In genomic region chr3:72597756-72598195, GRCh38 we compare ENCODE assay signal across 1 cellular context.
TF ChIP-seq lines count a peak whose summit lies in the region.

No MANE protein-coding gene starts in this region.

TF ChIP-seq in WTC11, 78 proteins besides CTCF, POLR2A, EP300 and RAD21 (continued from another document):
- TF ChIP-seq, protein P1, sequence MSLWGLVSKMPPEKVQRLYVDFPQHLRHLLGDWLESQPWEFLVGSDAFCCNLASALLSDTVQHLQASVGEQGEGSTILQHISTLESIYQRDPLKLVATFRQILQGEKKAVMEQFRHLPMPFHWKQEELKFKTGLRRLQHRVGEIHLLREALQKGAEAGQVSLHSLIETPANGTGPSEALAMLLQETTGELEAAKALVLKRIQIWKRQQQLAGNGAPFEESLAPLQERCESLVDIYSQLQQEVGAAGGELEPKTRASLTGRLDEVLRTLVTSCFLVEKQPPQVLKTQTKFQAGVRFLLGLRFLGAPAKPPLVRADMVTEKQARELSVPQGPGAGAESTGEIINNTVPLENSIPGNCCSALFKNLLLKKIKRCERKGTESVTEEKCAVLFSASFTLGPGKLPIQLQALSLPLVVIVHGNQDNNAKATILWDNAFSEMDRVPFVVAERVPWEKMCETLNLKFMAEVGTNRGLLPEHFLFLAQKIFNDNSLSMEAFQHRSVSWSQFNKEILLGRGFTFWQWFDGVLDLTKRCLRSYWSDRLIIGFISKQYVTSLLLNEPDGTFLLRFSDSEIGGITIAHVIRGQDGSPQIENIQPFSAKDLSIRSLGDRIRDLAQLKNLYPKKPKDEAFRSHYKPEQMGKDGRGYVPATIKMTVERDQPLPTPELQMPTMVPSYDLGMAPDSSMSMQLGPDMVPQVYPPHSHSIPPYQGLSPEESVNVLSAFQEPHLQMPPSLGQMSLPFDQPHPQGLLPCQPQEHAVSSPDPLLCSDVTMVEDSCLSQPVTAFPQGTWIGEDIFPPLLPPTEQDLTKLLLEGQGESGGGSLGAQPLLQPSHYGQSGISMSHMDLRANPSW (CRISPR knock-in tag; conservative IDR thresholded peaks at IDR 0.05; ENCODE audit: low read depth) = no peak
- TF ChIP-seq ESRRA (CRISPR knock-in tag; IDR thresholded peaks at IDR 0.05; ENCODE audit: borderline replicate concordance) (no peak), CBFB (CRISPR knock-in tag; IDR thresholded peaks at IDR 0.05; ENCODE audit: low read depth) (no peak), KAT7 (CRISPR knock-in tag; IDR thresholded peaks at IDR 0.05; ENCODE audit: borderline replicate concordance) (no peak), ZNF263 (CRISPR knock-in tag; IDR thresholded peaks at IDR 0.05; ENCODE audit: low read depth) (no peak), ETV6 (CRISPR knock-in tag; IDR thresholded peaks at IDR 0.05) (no peak), GABPB1 (CRISPR knock-in tag; IDR thresholded peaks at IDR 0.05) (no peak), EMX1 (CRISPR knock-in tag; IDR thresholded peaks at IDR 0.05) (no peak), GRHL2 (CRISPR knock-in tag; IDR thresholded peaks at IDR 0.05; ENCODE audit: insufficient replicate concordance, severe bottlenecking) (no peak), RELA (CRISPR knock-in tag; IDR thresholded peaks at IDR 0.05; ENCODE audit: borderline replicate concordance) (no peak), ZNF317 (CRISPR knock-in tag; IDR thresholded peaks at IDR 0.05; ENCODE audit: borderline replicate concordance, low read depth) (no peak)
- TF ChIP-seq, protein P2, sequence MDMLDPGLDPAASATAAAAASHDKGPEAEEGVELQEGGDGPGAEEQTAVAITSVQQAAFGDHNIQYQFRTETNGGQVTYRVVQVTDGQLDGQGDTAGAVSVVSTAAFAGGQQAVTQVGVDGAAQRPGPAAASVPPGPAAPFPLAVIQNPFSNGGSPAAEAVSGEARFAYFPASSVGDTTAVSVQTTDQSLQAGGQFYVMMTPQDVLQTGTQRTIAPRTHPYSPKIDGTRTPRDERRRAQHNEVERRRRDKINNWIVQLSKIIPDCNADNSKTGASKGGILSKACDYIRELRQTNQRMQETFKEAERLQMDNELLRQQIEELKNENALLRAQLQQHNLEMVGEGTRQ (CRISPR knock-in tag; IDR thresholded peaks at IDR 0.05) = no peak
